In genomic region chr20:5078399-5078958, GRCh38 we compare ENCODE assay signal across 1 cellular context.
TF ChIP-seq lines count a peak whose summit lies in the region.

No MANE protein-coding gene starts in this region.

TF ChIP-seq in HepG2, 621 proteins besides CTCF, POLR2A, EP300 and RAD21 (continued from another document and continues in another):
- TF ChIP-seq ZNF710 (CRISPR knock-in tag; IDR thresholded peaks at IDR 0.05; ENCODE audit: borderline replicate concordance): no peak
- no peak for TF ChIP-seq SRF (IDR thresholded peaks at IDR 0.05; ENCODE audit: low read depth, low read length)
- TF ChIP-seq ZNF652 (CRISPR knock-in tag; IDR thresholded peaks at IDR 0.05; ENCODE audit: borderline replicate concordance, low read depth): no peak
- TF ChIP-seq HDAC2 (CRISPR knock-in tag; IDR thresholded peaks at IDR 0.05): no peak
- TF ChIP-seq CHCHD3 (CRISPR knock-in tag; IDR thresholded peaks at IDR 0.05): peak; percentile 79; the same call in 1 of the 2 replicates
- no peak for TF ChIP-seq PLRG1 (conservative IDR thresholded peaks at IDR 0.05)
- no peak for TF ChIP-seq ATF5 (CRISPR knock-in tag; IDR thresholded peaks at IDR 0.05; ENCODE audit: low read depth)
- TF ChIP-seq SNAPC4 (CRISPR knock-in tag; IDR thresholded peaks at IDR 0.05): no peak
- no peak for TF ChIP-seq IKZF5 (CRISPR knock-in tag; IDR thresholded peaks at IDR 0.05)
- no peak for TF ChIP-seq PCBP2 (optimal IDR thresholded peaks at IDR 0.05; ENCODE audit: low read depth, low read length, poor library complexity, severe bottlenecking)
- TF ChIP-seq AGO1 (IDR thresholded peaks at IDR 0.05; ENCODE audit: low read depth, low read length, poor library complexity, severe bottlenecking): no peak
- no peak for TF ChIP-seq NKX3-1 (CRISPR knock-in tag; IDR thresholded peaks at IDR 0.05)
- no peak for TF ChIP-seq ZFP90 (CRISPR knock-in tag; IDR thresholded peaks at IDR 0.05; ENCODE audit: borderline replicate concordance)
- no peak for TF ChIP-seq MLXIP (CRISPR knock-in tag; IDR thresholded peaks at IDR 0.05; ENCODE audit: borderline replicate concordance)
- 0 out of 2 replicates have a peak, but pooled peaks have one; percentile 42 for TF ChIP-seq ZNF510 (CRISPR knock-in tag; IDR thresholded peaks at IDR 0.05; ENCODE audit: low read depth)
- no peak for TF ChIP-seq ATF6 (CRISPR knock-in tag; conservative IDR thresholded peaks at IDR 0.05)
- TF ChIP-seq DBP (CRISPR knock-in tag; IDR thresholded peaks at IDR 0.05; ENCODE audit: not compliant biosample characterization): no peak
- no peak for TF ChIP-seq HBP1 (CRISPR knock-in tag; IDR thresholded peaks at IDR 0.05; ENCODE audit: low read depth)
- no peak for TF ChIP-seq ZNF703 (CRISPR knock-in tag; IDR thresholded peaks at IDR 0.05; ENCODE audit: borderline replicate concordance)
- TF ChIP-seq ZNF773 (CRISPR knock-in tag; IDR thresholded peaks at IDR 0.05; ENCODE audit: borderline replicate concordance): no peak
- no peak for TF ChIP-seq PITX1 (CRISPR knock-in tag; IDR thresholded peaks at IDR 0.05)
- TF ChIP-seq RBFOX2 (IDR thresholded peaks at IDR 0.05; ENCODE audit: low read depth, low read length): no peak
- TF ChIP-seq KAT7 (CRISPR knock-in tag; IDR thresholded peaks at IDR 0.05; ENCODE audit: borderline replicate concordance): peak; percentile 67; the same call in 1 of the 2 replicates
- no peak for TF ChIP-seq HNRNPH1 (optimal IDR thresholded peaks at IDR 0.05; ENCODE audit: low read depth, low read length)
- no peak for TF ChIP-seq ZNF761 (CRISPR knock-in tag; conservative IDR thresholded peaks at IDR 0.05)
- TF ChIP-seq CREM (IDR thresholded peaks at IDR 0.05): no peak
- TF ChIP-seq CREM (CRISPR knock-in tag; IDR thresholded peaks at IDR 0.05): no peak
- no peak for TF ChIP-seq TRIM24 (CRISPR knock-in tag; IDR thresholded peaks at IDR 0.05)
- TF ChIP-seq KIAA2018 (CRISPR knock-in tag; IDR thresholded peaks at IDR 0.05; ENCODE audit: borderline replicate concordance): no peak
- no peak for TF ChIP-seq MXD4 (CRISPR knock-in tag; IDR thresholded peaks at IDR 0.05)
- TF ChIP-seq NFRKB (IDR thresholded peaks at IDR 0.05): no peak
- TF ChIP-seq LCORL (IDR thresholded peaks at IDR 0.05): no peak
- no peak for TF ChIP-seq LCORL (CRISPR knock-in tag; IDR thresholded peaks at IDR 0.05)
